ENCODE assay signal across 31 cellular contexts in genomic region chr4:108324450-108324849, GRCh38.
"Had no signal": no experiment of that assay in that cellular context is flagged by ENCODE, and none has a peak within 500 bp of the region (broad histone marks: within the 10 kb centered on the region; RNA-seq: fewer than 3 reads in every experiment).

No MANE protein-coding gene starts in this region.

- H3K9me3 ChIP-seq: adrenal gland, ascending aorta, breast epithelium had no signal

- H3K4me1 ChIP-seq: ascending aorta, body of pancreas, breast epithelium had no signal

- H3K4me3 ChIP-seq: adrenal gland, ascending aorta, body of pancreas, breast epithelium, cardiac muscle cell had no signal

- H3K27ac ChIP-seq: adrenal gland, ascending aorta, body of pancreas, brain microvascular endothelial cell, breast epithelium, cardiac muscle cell had no signal

- ATAC-seq: activated naive CD4-positive, alpha-beta T cell treated with anti-CD3 and anti-CD28 coated beads, Interleukin-2, amount 50 U/mL, for 72 hours; activated naive CD8-positive, alpha-beta T cell treated with anti-CD3 and anti-CD28 coated beads, Interleukin-2, amount 50 U/mL, for 24 hours; activated T-cell treated with anti-CD3 and anti-CD28 coated beads, Interleukin-2, amount 50 U/mL, for 4 hours; activated T-cell treated with anti-CD3 and anti-CD28 coated beads, Interleukin-2, amount 50 U/mL, for 72 hours; activated T-helper 17 cell treated with anti-CD3 and anti-CD28 coated beads, Interleukin-2, amount 50 U/mL, for 72 hours; body of pancreas had no signal

- H3K27me3 ChIP-seq: adrenal gland, ascending aorta, body of pancreas, brain microvascular endothelial cell, breast epithelium, cardiac muscle cell had no signal

- DNase-seq: activated effector memory CD4-positive, alpha-beta T cell treated with anti-CD3 and anti-CD28 coated beads, Interleukin-2, amount 50 U/mL, for 16 hours; activated effector memory CD4-positive, alpha-beta T cell treated with Interleukin-2 at 50 U/mL for 16 hours; activated gamma-delta T cell; activated gamma-delta T cell treated with Interleukin-2 at 50 U/mL for 16 hours; activated naive CD4-positive, alpha-beta T cell; activated naive CD4-positive, alpha-beta T cell treated with anti-CD3 and anti-CD28 coated beads for 36 hours; activated naive CD4-positive, alpha-beta T cell treated with anti-CD3 and anti-CD28 coated beads, Interleukin-2, amount 10 ng/mL, durations not matched to agents 7 days and 5 days; activated naive CD4-positive, alpha-beta T cell treated with anti-CD3 and anti-CD28 coated beads, Interleukin-2, amount 50 U/mL, for 16 hours; activated naive CD4-positive, alpha-beta T cell treated with Interleukin-2 at 50 U/mL for 16 hours; activated naive CD8-positive, alpha-beta T cell treated with anti-CD3 and anti-CD28 coated beads for 36 hours; activated naive CD8-positive, alpha-beta T cell treated with anti-CD3 and anti-CD28 coated beads, Interleukin-2, amount 10 ng/mL, durations not matched to agents 7 days and 5 days; activated naive CD8-positive, alpha-beta T cell treated with anti-CD3 and anti-CD28 coated beads, Interleukin-2, amount 50 U/mL, for 24 hours; activated T-cell treated with anti-CD3 and anti-CD28 coated beads, Interleukin-2, amount 50 U/mL, for 24 hours; activated T-cell treated with anti-CD3 and anti-CD28 coated beads, Interleukin-2, amount 50 U/mL, for 4 hours; activated T-cell treated with anti-CD3 and anti-CD28 coated beads, Interleukin-2, amount 50 U/mL, for 48 hours; activated T-cell treated with anti-CD3 and anti-CD28 coated beads, Interleukin-2, amount 50 U/mL, for 72 hours; adrenal gland; amniotic stem cell; amygdala; anterior cingulate cortex; aorta; body of pancreas; brain microvascular endothelial cell; caudate nucleus; central memory CD4-positive, alpha-beta T cell; cerebellar nuclear complex had no signal

- H3K36me3 ChIP-seq: adrenal gland, ascending aorta, brain microvascular endothelial cell, breast epithelium, cardiac muscle cell had no signal
